Comparison of ENCODE assay signal across 22 cellular contexts in genomic region chr1:151718011-151718431, GRCh38. TPM values are rescaled to one million over a fixed set of nuclear protein-coding genes. Genes with fewer than 3 reads are reported as not detected.
A peak's percentile ranks its signal among the peaks of the same experiment; 100 is the strongest.
DNase-seq lines count a peak whose midpoint lies in the region; ATAC-seq and TF ChIP-seq lines count a peak whose summit lies in the region.
"Had no signal": no experiment of that assay in that cellular context is flagged by ENCODE, and none has a peak within 500 bp of the region (broad histone marks: within the 10 kb centered on the region; RNA-seq: fewer than 3 reads in every experiment).

No MANE protein-coding gene starts in this region.

- DNase-seq in Right ventricle myocardium superior (no peak), left cardiac atrium (no peak), heart right ventricle (peak in 1 of 2 donors; percentile 20), type B pancreatic cell (ENCODE audit: extremely low spot score, unreplicated experiment) (no peak), OCI-M2 (lab: John Stamatoyannopoulos, UW; ENCODE audit: unreplicated experiment) (no peak), D341Med (ENCODE audit: low spot score) (no peak)
- DNase-seq: activated CD4-positive, CD25-positive, alpha-beta regulatory T cell; activated CD8-positive, alpha-beta memory T cell treated with anti-CD3 and anti-CD28 coated beads for 24 hours; activated naive CD8-positive, alpha-beta T cell treated with anti-CD3 and anti-CD28 coated beads, Interleukin-2, amount 50 U/mL, for 24 hours; cerebellar nuclear complex; Karpas-422; NCI-H748 treated with DMSO at 0.1 percent for 48 hours; nephron progenitor cell; right lobe of liver; stimulated activated CD4-positive, alpha-beta T cell treated with anti-CD3 and anti-CD28 coated beads, Interleukin-4, amount 100 ng/mL, for 1 hour; T-cell; testis had no signal

- ATAC-seq in Right ventricle myocardium superior (ENCODE audit: poor library complexity), result peak; percentile 65
- ATAC-seq in left cardiac atrium, result no peak
- ATAC-seq in activated T-helper 17 cell treated with anti-CD3 and anti-CD28 coated beads, Interleukin-2, amount 50 U/mL, for 72 hours (replicated peaks), result no peak
- peak in 6 of 8 donors; percentile 28 to 80 (median 58) for ATAC-seq in heart right ventricle
- no peak for ATAC-seq in GM21381 (IDR thresholded peaks at IDR 0.05; ENCODE audit: unreplicated experiment)
- ATAC-seq: activated naive CD8-positive, alpha-beta T cell treated with anti-CD3 and anti-CD28 coated beads, Interleukin-2, amount 50 U/mL, for 24 hours; right lobe of liver; T-cell had no signal

- peaks cover 0 to 64% (median 27%) of the 10 kb centered on the region in 7 donors for H3K27me3 ChIP-seq in heart right ventricle
- H3K27me3 ChIP-seq: right lobe of liver, testis had no signal

- peaks cover 7% of the 10 kb centered on the region for H3K4me1 Mint-ChIP-seq in activated T-helper 17 cell treated with anti-CD3 and anti-CD28 coated beads, Interleukin-2, amount 50 U/mL, for 72 hours
- H3K4me1 Mint-ChIP-seq in type B pancreatic cell (ENCODE audit: unreplicated experiment), result peaks cover 24% of the 10 kb centered on the region

- H3K27ac ChIP-seq in heart right ventricle, result peak overlapping the region in 1 of 10 donors; percentile 22
- H3K27ac ChIP-seq: right lobe of liver, testis had no signal

- no peak overlapping the region for H3K4me3 ChIP-seq in heart right ventricle
- H3K4me3 ChIP-seq: right lobe of liver had no signal

- H3K27me3 Mint-ChIP-seq in activated T-helper 17 cell treated with anti-CD3 and anti-CD28 coated beads, Interleukin-2, amount 50 U/mL, for 72 hours, result peaks cover 51% of the 10 kb centered on the region
- H3K27me3 Mint-ChIP-seq in type B pancreatic cell, result peaks cover 90% of the 10 kb centered on the region

- no peaks in the 10 kb centered on the region for H3K9me3 Mint-ChIP-seq in activated T-helper 17 cell treated with anti-CD3 and anti-CD28 coated beads, Interleukin-2, amount 50 U/mL, for 72 hours
- H3K9me3 Mint-ChIP-seq in type B pancreatic cell, result no peaks in the 10 kb centered on the region
- H3K9me3 Mint-ChIP-seq: activated naive CD8-positive, alpha-beta T cell treated with anti-CD3 and anti-CD28 coated beads, Interleukin-2, amount 50 U/mL, for 24 hours; activated T-helper 1 cell treated with anti-CD3 and anti-CD28 coated beads, Interleukin-12 subunit alpha, Interleukin-12 subunit beta, Interleukin-2, Interleukin-4 antibody, amounts not matched to agents 30 ng/mL and 10 ng/mL and 1 ng/mL, durations not matched to agents 14 hours and 24 hours and 36 hours; memory B cell; nephron progenitor cell; T-cell had no signal

- H3K4me1 ChIP-seq in heart right ventricle, result peaks cover 7 to 58% (median 41%) of the 10 kb centered on the region in 9 donors

- TF ChIP-seq CTCF in heart right ventricle (IDR thresholded peaks at IDR 0.05) (no peak), type B pancreatic cell (conservative IDR thresholded peaks at IDR 0.05) (no peak)

- H3K27ac Mint-ChIP-seq in activated T-helper 17 cell treated with anti-CD3 and anti-CD28 coated beads, Interleukin-2, amount 50 U/mL, for 72 hours, result no peak overlapping the region
- H3K27ac Mint-ChIP-seq in type B pancreatic cell, result no peak overlapping the region
- H3K27ac Mint-ChIP-seq: activated naive CD8-positive, alpha-beta T cell treated with anti-CD3 and anti-CD28 coated beads, Interleukin-2, amount 50 U/mL, for 24 hours; activated T-helper 1 cell treated with anti-CD3 and anti-CD28 coated beads, Interleukin-12 subunit alpha, Interleukin-12 subunit beta, Interleukin-2, Interleukin-4 antibody, amounts not matched to agents 30 ng/mL and 10 ng/mL and 1 ng/mL, durations not matched to agents 14 hours and 24 hours and 36 hours; memory B cell; nephron progenitor cell; T-cell had no signal

- intact Hi-C loops in Right ventricle myocardium superior (cut with DNase I) (no loop called here), left cardiac atrium (cut with DNase I) (no loop called here), heart right ventricle (cut with DNase I) (loop anchor here in 1 of 10 donors (10.0 kb wide), 1 partner anchor 63 kb away; no protein-coding TSS in a partner anchor)

- H3K4me3 Mint-ChIP-seq in activated T-helper 17 cell treated with anti-CD3 and anti-CD28 coated beads, Interleukin-2, amount 50 U/mL, for 72 hours, result peak overlapping the region; percentile 19
- H3K4me3 Mint-ChIP-seq in type B pancreatic cell, result peak overlapping the region; percentile 37
- H3K4me3 Mint-ChIP-seq: activated naive CD8-positive, alpha-beta T cell treated with anti-CD3 and anti-CD28 coated beads, Interleukin-2, amount 50 U/mL, for 24 hours; activated T-helper 1 cell treated with anti-CD3 and anti-CD28 coated beads, Interleukin-12 subunit alpha, Interleukin-12 subunit beta, Interleukin-2, Interleukin-4 antibody, amounts not matched to agents 30 ng/mL and 10 ng/mL and 1 ng/mL, durations not matched to agents 14 hours and 24 hours and 36 hours; memory B cell had no signal

- no peaks in the 10 kb centered on the region for H3K36me3 ChIP-seq in heart right ventricle
- H3K36me3 ChIP-seq: right lobe of liver had no signal

- no peaks in the 10 kb centered on the region for H3K36me3 Mint-ChIP-seq in activated T-helper 17 cell treated with anti-CD3 and anti-CD28 coated beads, Interleukin-2, amount 50 U/mL, for 72 hours (ENCODE audit: low read depth)
- H3K36me3 Mint-ChIP-seq in type B pancreatic cell, result no peaks in the 10 kb centered on the region
- H3K36me3 Mint-ChIP-seq: memory B cell, T-cell had no signal

- H3K9me3 ChIP-seq in heart right ventricle, result no peaks in the 10 kb centered on the region
- H3K9me3 ChIP-seq: right lobe of liver, testis had no signal

- 12 to 20% methylated on average over 4 of the region's 4 CpGs for WGBS in heart right ventricle, 2 donors

RNA-seq across cellular contexts. Expression of gene CELF3, which starts 1.4 kb away (rescaled TPM):
- not detected for total RNA-seq in Right ventricle myocardium superior
- not detected for total RNA-seq in left cardiac atrium
- total RNA-seq in activated T-helper 17 cell treated with anti-CD3 and anti-CD28 coated beads, Interleukin-2, amount 50 U/mL, for 72 hours, result not detected
- not detected for total RNA-seq in heart right ventricle
- under 1 TPM in 1 of 2 donors, not detected in 1; 0.04 TPM for polyA plus RNA-seq in heart right ventricle
- 17.9 and 19.0 TPM in 2 replicates for total RNA-seq in type B pancreatic cell (ENCODE audit: low replicate concordance)
- total RNA-seq: activated T-helper 1 cell treated with anti-CD3 and anti-CD28 coated beads, Interleukin-12 subunit alpha, Interleukin-12 subunit beta, Interleukin-2, Interleukin-4 antibody, amounts not matched to agents 30 ng/mL and 10 ng/mL and 1 ng/mL, durations not matched to agents 14 hours and 24 hours and 36 hours; right lobe of liver; RPMI7951; T-cell had no signal

RNA-seq across cellular contexts. Expression of gene RIIAD1, which starts 3.3 kb away (rescaled TPM):
- total RNA-seq in Right ventricle myocardium superior (8.3 TPM), left cardiac atrium (1 to 10 TPM; 3.3 TPM), heart right ventricle (10 to 100 TPM in 2 of 10 donors, 1 to 10 TPM in 8; 3.4 to 11.4 (median 7.1) TPM), type B pancreatic cell (ENCODE audit: low replicate concordance) (3.1 and 3.6 TPM in 2 replicates)
- not detected for total RNA-seq in activated T-helper 17 cell treated with anti-CD3 and anti-CD28 coated beads, Interleukin-2, amount 50 U/mL, for 72 hours
- polyA plus RNA-seq in heart right ventricle, result 1 to 10 TPM in 1 of 2 donors, not detected in 1; 5.5 TPM
- total RNA-seq: activated T-helper 1 cell treated with anti-CD3 and anti-CD28 coated beads, Interleukin-12 subunit alpha, Interleukin-12 subunit beta, Interleukin-2, Interleukin-4 antibody, amounts not matched to agents 30 ng/mL and 10 ng/mL and 1 ng/mL, durations not matched to agents 14 hours and 24 hours and 36 hours; right lobe of liver; RPMI7951; T-cell had no signal

RNA-seq across cellular contexts. Expression of gene MRPL9, which starts 45.3 kb away (rescaled TPM):
- total RNA-seq in Right ventricle myocardium superior (45.0 TPM), left cardiac atrium (10 to 100 TPM; 39.1 TPM), heart right ventricle (10 to 100 TPM; 39.9 to 53.4 (median 46.4) TPM), type B pancreatic cell (ENCODE audit: low replicate concordance) (80.4 and 92.1 TPM in 2 replicates)
- 100 to 1,000 TPM in 1 of 2 donors, 10 to 100 TPM in 1; 80.4 to 160 TPM for total RNA-seq in activated T-helper 17 cell treated with anti-CD3 and anti-CD28 coated beads, Interleukin-2, amount 50 U/mL, for 72 hours
- 10 to 100 TPM; 55.2 to 57.7 TPM for polyA plus RNA-seq in heart right ventricle

Comparison
In these comparisons a context has a peak if more than half of its experiments do, and no peak if none do; other contexts are left out.
1. ATAC-seq: peak in Right ventricle myocardium superior (single experiment) and heart right ventricle (6 of 8); none in left cardiac atrium (0 of 2), activated T-helper 17 cell treated with anti-CD3 and anti-CD28 coated beads, Interleukin-2, amount 50 U/mL, for 72 hours (single experiment) and GM21381 (single experiment).
2. RNA of gene CELF3, which starts 1.4 kb away (total RNA-seq): 17.9 to 19.0 TPM in type B pancreatic cell; not detected in activated T-helper 17 cell treated with anti-CD3 and anti-CD28 coated beads, Interleukin-2, amount 50 U/mL, for 72 hours, not detected in left cardiac atrium, not detected in Right ventricle myocardium superior (single experiment) and not detected in heart right ventricle; every median in the first group is over 10 times any median in the second.